ENCODE assay signal across 11 cellular contexts in the genomic region with DNA sequence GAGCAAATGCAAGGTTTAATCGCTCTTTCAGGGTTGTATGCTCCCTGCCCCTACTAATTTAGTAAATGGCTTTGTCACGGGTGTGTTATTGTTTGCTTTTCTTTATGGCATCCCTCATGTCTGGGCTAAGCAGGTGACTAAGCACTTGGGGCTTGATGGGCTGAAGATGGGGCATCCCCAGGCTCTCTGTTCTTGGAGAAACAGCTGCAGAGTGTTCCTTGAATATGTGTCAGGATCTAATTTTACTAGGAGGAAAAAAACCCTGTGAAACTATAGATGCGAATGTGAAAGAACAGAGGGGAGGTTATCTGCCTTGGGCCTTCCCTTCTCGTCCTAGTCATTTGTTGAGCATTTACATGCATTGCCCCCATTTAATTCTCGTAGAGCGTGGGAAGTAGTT.
DNase-seq lines count a peak whose midpoint lies in the region; ATAC-seq and TF ChIP-seq lines count a peak whose summit lies in the region.
"Had no signal": no experiment of that assay in that cellular context is flagged by ENCODE, and none has a peak within 500 bp of the region (broad histone marks: within the 10 kb centered on the region; RNA-seq: fewer than 3 reads in every experiment).

No MANE protein-coding gene starts in this region.

- H3K36me3 ChIP-seq in PC-3 (ENCODE audit: low read depth, low read length) (no peaks in the 10 kb centered on the region), gastrocnemius medialis (no peaks in the 10 kb centered on the region)
- H3K36me3 ChIP-seq: left ventricle myocardium inferior had no signal

- H3K27me3 Mint-ChIP-seq in CD14-positive monocyte (ENCODE audit: low read depth in 3 of 3): peaks cover 0 to 19% (median 9%) of the 10 kb centered on the region in 3 donors

- H3K4me3 ChIP-seq in PC-3 (ENCODE audit: low read length) (no peak overlapping the region), gastrocnemius medialis (no peak overlapping the region)
- H3K4me3 ChIP-seq: left ventricle myocardium inferior had no signal

- intact Hi-C loops in PC-3 (cut with micrococcal nuclease): no loop called here
- intact Hi-C loops in gastrocnemius medialis (cut with DNase I; ENCODE audit: low total_unique reads): no loop called here
- intact Hi-C loops in CD14-positive monocyte (cut with micrococcal nuclease): no loop called here

- no peaks in the 10 kb centered on the region for H3K79me2 ChIP-seq in PC-3 (ENCODE audit: low read length)

- H3K9me3 ChIP-seq in PC-3 (ENCODE audit: low read length) (no peaks in the 10 kb centered on the region), gastrocnemius medialis (no peaks in the 10 kb centered on the region)

- peaks cover 0 to 3% (median 0%) of the 10 kb centered on the region in 7 donors for H3K9me3 Mint-ChIP-seq in CD14-positive monocyte

- H3K9ac ChIP-seq in PC-3 (ENCODE audit: low read length): no peak overlapping the region

- TF ChIP-seq CTCF in PC-3 (conservative IDR thresholded peaks at IDR 0.05; ENCODE audit: low read depth, low read length): no peak
- no peak for TF ChIP-seq CTCF in gastrocnemius medialis (IDR thresholded peaks at IDR 0.05 in 4 of 5, conservative IDR thresholded peaks at IDR 0.05 in 1 of 5)
- no peak for TF ChIP-seq CTCF in CD14-positive monocyte (IDR thresholded peaks at IDR 0.05)

- no peak overlapping the region for H3K27ac Mint-ChIP-seq in CD14-positive monocyte

- H3F3A ChIP-seq in PC-3 (ENCODE audit: low read length, unreplicated experiment): no peaks in the 10 kb centered on the region

- H3K4me2 ChIP-seq in PC-3 (ENCODE audit: low read length): peak overlapping the region; percentile 40; the same call in 1 of the 2 replicates

- BruUV-seq in PC-3 (replicated peaks; lab: Mats Ljungman, UMichigan): no TSS peak

- no peaks in the 10 kb centered on the region for H3K9me2 ChIP-seq in PC-3 (replicated peaks; ENCODE audit: low read length)

- no peak overlapping the region for H2AFZ ChIP-seq in PC-3 (ENCODE audit: low read length)

- H3K4me1 Mint-ChIP-seq in CD14-positive monocyte: peaks cover 23% of the 10 kb centered on the region

- peaks cover 0 to 2% of the 10 kb centered on the region in 2 donors for H3K36me3 Mint-ChIP-seq in CD14-positive monocyte

- POLR2A ChIA-PET in PC-3 (lab: Charles Lee; ENCODE audit: unreplicated experiment): interaction anchor here (0.6 kb wide), 1 partner anchor 193 kb away, joined by 6 read pairs; no protein-coding TSS in a partner anchor

- in situ Hi-C loops in gastrocnemius medialis (cut with MboI; ENCODE audit: low sequenced_read_pairs in 4 of 4): no loop called here

- CTCF ChIA-PET in PC-3 (lab: Charles Lee): no interaction called here

- H3K4me1 ChIP-seq in PC-3 (ENCODE audit: insufficient read depth, low read length): peaks cover 33% of the 10 kb centered on the region
- H3K4me1 ChIP-seq in gastrocnemius medialis: peaks cover 30 to 39% of the 10 kb centered on the region in 2 donors

- no peaks in the 10 kb centered on the region for H4K20me1 ChIP-seq in PC-3 (ENCODE audit: low read length)

- peak; percentile 73 for DNase-seq in activated effector memory CD4-positive, alpha-beta T cell treated with anti-CD3 and anti-CD28 coated beads, Interleukin-2, amount 50 U/mL, for 16 hours
- no peak for DNase-seq in activated effector memory CD4-positive, alpha-beta T cell treated with Interleukin-2 at 50 U/mL for 16 hours
- DNase-seq in PC-3: peak; percentile 56
- peak; percentile 45 to 55 for DNase-seq in gastrocnemius medialis
- no peak for DNase-seq in CD14-positive monocyte (ENCODE audit: low spot score)
- DNase-seq in germinal center (ENCODE audit: low spot score): no peak
- DNase-seq: AML-193, left ventricle myocardium inferior, NCI-H446 had no signal

- H3K27ac ChIP-seq in PC-3 (ENCODE audit: low read length) (peak overlapping the region; percentile 25; the same call in 1 of the 2 replicates), gastrocnemius medialis (peak overlapping the region in 3 of 4 donors; percentile 52 to 72 (median 68))
- H3K27ac ChIP-seq: left ventricle myocardium inferior had no signal

- no peak overlapping the region for H3K4me3 Mint-ChIP-seq in CD14-positive monocyte

- no peaks in the 10 kb centered on the region for H3K27me3 ChIP-seq in PC-3 (ENCODE audit: low read length)
- H3K27me3 ChIP-seq in gastrocnemius medialis: no peaks in the 10 kb centered on the region

- TF ChIP-seq POLR2A in gastrocnemius medialis (IDR thresholded peaks at IDR 0.05): no peak

- ATAC-seq in GM18868 (IDR thresholded peaks at IDR 0.05; ENCODE audit: unreplicated experiment) (peak; percentile 41), PC-3 (peak; percentile 13), gastrocnemius medialis (peak; percentile 62 to 90), HG02642 (IDR thresholded peaks at IDR 0.05; ENCODE audit: poor library complexity, unreplicated experiment) (no peak)

Comparison
In these comparisons a context has a peak if more than half of its experiments do, and no peak if none do; other contexts are left out.
1. DNase-seq: peak in activated effector memory CD4-positive, alpha-beta T cell treated with anti-CD3 and anti-CD28 coated beads, Interleukin-2, amount 50 U/mL, for 16 hours (single experiment), PC-3 (single experiment) and gastrocnemius medialis (2 of 2); none in activated effector memory CD4-positive, alpha-beta T cell treated with Interleukin-2 at 50 U/mL for 16 hours (single experiment), CD14-positive monocyte (single experiment) and germinal center (single experiment).